ENCODE assay signal across 5 cellular contexts in the genomic region with DNA sequence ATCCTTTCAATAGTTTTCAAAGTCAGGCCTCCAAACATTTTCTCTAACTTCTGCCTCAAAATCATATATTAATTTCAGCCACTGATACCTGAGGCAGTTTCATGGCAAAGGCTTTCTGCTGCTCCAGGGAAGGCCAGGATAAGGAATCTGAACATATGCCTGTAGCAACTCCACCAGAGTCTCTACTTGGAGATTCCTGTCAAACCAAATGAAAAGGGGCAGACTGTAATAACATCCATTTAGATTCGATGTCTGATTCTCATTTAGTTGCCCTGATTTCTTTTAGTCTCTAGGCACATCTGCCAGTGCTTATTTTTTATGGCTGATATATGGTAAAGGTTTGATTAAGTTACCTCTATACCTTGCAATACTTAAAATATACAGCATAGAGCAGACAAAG.
"Had no signal": no experiment of that assay in that cellular context is flagged by ENCODE, and none has a peak within 500 bp of the region (broad histone marks: within the 10 kb centered on the region; RNA-seq: fewer than 3 reads in every experiment).

No MANE protein-coding gene starts in this region.

- H2AFZ ChIP-seq: GM23338 had no signal

- DNase-seq: H9, HCEC 1CT, IMR-90 had no signal

- H3K4me3 ChIP-seq: GM23338, K562 had no signal

- ATAC-seq: GM23338, K562 had no signal
